ENCODE assay signal across 34 cellular contexts in the genomic region with DNA sequence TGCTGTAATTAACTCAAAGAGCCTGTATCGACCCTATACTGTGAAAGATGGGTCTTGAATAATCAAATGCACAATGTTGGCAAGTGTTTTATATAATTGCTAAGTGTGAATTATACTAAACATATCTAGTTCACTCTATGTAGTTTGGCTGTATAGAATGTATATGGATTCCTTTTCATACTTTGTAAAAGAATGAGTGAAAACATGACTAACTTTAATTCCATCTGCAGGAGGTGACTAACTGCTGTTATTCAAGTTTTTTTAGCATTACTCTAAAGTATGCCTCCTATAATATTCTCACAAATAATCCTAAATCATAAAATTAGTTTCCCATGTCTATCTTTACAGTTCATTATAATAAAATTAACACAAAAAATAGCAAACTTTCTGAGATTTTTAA.
"Had no signal": no experiment of that assay in that cellular context is flagged by ENCODE, and none has a peak within 500 bp of the region (broad histone marks: within the 10 kb centered on the region; RNA-seq: fewer than 3 reads in every experiment).

No MANE protein-coding gene starts in this region.

- H3K4me1 Mint-ChIP-seq: activated B cell treated with CpG ODN at 0.5 μM for 24 hours; activated CD4-positive, alpha-beta T cell treated with anti-CD3 and anti-CD28 coated beads, Interleukin-2, amount 10 ng/mL, durations not matched to agents 24 days and 14 days; activated naive CD4-positive, alpha-beta T cell treated with anti-CD3 and anti-CD28 coated beads, Interleukin-2, amount 10 ng/mL, durations not matched to agents 7 days and 5 days; activated naive CD4-positive, alpha-beta T cell treated with anti-CD3 and anti-CD28 coated beads, Interleukin-2, amount 50 U/mL, for 24 hours; activated naive CD8-positive, alpha-beta T cell treated with anti-CD3 and anti-CD28 coated beads, Interleukin-2, amount 10 ng/mL, durations not matched to agents 7 days and 5 days; activated naive CD8-positive, alpha-beta T cell treated with anti-CD3 and anti-CD28 coated beads, Interleukin-2, amount 50 U/mL, for 24 hours; activated T-helper 17 cell treated with anti-CD3 and anti-CD28 coated beads, Interleukin-2, amount 50 U/mL, for 72 hours; brain had no signal

- H3K27ac Mint-ChIP-seq: activated B cell treated with CpG ODN at 0.5 μM for 24 hours; activated CD4-positive, alpha-beta memory T cell treated with anti-CD3 and anti-CD28 coated beads for 36 hours; activated CD4-positive, alpha-beta T cell treated with anti-CD3 and anti-CD28 coated beads, Interleukin-2, amount 10 ng/mL, durations not matched to agents 24 days and 14 days; activated CD8-positive, alpha-beta T cell treated with anti-CD3 and anti-CD28 coated beads for 36 hours; activated naive CD4-positive, alpha-beta T cell treated with anti-CD3 and anti-CD28 coated beads, Interleukin-2, amount 10 ng/mL, durations not matched to agents 7 days and 5 days; activated naive CD4-positive, alpha-beta T cell treated with anti-CD3 and anti-CD28 coated beads, Interleukin-2, amount 50 U/mL, for 24 hours; activated naive CD8-positive, alpha-beta T cell; activated naive CD8-positive, alpha-beta T cell treated with anti-CD3 and anti-CD28 coated beads, Interleukin-2, amount 10 ng/mL, durations not matched to agents 7 days and 5 days; activated naive CD8-positive, alpha-beta T cell treated with anti-CD3 and anti-CD28 coated beads, Interleukin-2, amount 50 U/mL, for 24 hours; activated T-cell treated with anti-CD3 and anti-CD28 coated beads, Interleukin-2, amount 50 U/mL, for 72 hours; activated T-helper 1 cell treated with anti-CD3 and anti-CD28 coated beads, Interleukin-12 subunit alpha, Interleukin-12 subunit beta, Interleukin-2, Interleukin-4 antibody, amounts not matched to agents 30 ng/mL and 10 ng/mL and 1 ng/mL, durations not matched to agents 14 hours and 24 hours and 36 hours; activated T-helper 17 cell treated with anti-CD3 and anti-CD28 coated beads, Interleukin-2, amount 50 U/mL, for 72 hours; brain; T-helper 1 cell treated with Interleukin-12 subunit alpha and Interleukin-12 subunit beta and Interleukin-4 antibody, amounts not matched to agents 30 μg/mL and 1 μg/mL, for 36 hours; T-helper 2 cell treated with Interferon-gamma antibody and Interleukin-4, amounts not matched to agents 5 μg/mL and 100 μg/mL, for 36 hours had no signal

- FAIRE-seq: TTC549 had no signal

- H3K36me3 ChIP-seq: ascending aorta had no signal

- H3K27me3 Mint-ChIP-seq: activated B cell treated with CpG ODN at 0.5 μM for 24 hours; activated CD4-positive, alpha-beta memory T cell treated with anti-CD3 and anti-CD28 coated beads for 36 hours; activated CD4-positive, alpha-beta T cell treated with anti-CD3 and anti-CD28 coated beads, Interleukin-2, amount 10 ng/mL, durations not matched to agents 24 days and 14 days; activated naive CD4-positive, alpha-beta T cell treated with anti-CD3 and anti-CD28 coated beads, Interleukin-2, amount 10 ng/mL, durations not matched to agents 7 days and 5 days; activated naive CD4-positive, alpha-beta T cell treated with anti-CD3 and anti-CD28 coated beads, Interleukin-2, amount 50 U/mL, for 24 hours; activated naive CD8-positive, alpha-beta T cell; activated naive CD8-positive, alpha-beta T cell treated with anti-CD3 and anti-CD28 coated beads, Interleukin-2, amount 10 ng/mL, durations not matched to agents 7 days and 5 days; activated naive CD8-positive, alpha-beta T cell treated with anti-CD3 and anti-CD28 coated beads, Interleukin-2, amount 50 U/mL, for 24 hours; activated T-helper 17 cell treated with anti-CD3 and anti-CD28 coated beads, Interleukin-2, amount 50 U/mL, for 72 hours; brain had no signal

- H3K27me3 ChIP-seq: ascending aorta had no signal

- H3K36me3 Mint-ChIP-seq: activated CD4-positive, alpha-beta memory T cell treated with anti-CD3 and anti-CD28 coated beads for 36 hours; activated naive CD4-positive, alpha-beta T cell treated with anti-CD3 and anti-CD28 coated beads, Interleukin-2, amount 10 ng/mL, durations not matched to agents 7 days and 5 days; activated naive CD4-positive, alpha-beta T cell treated with anti-CD3 and anti-CD28 coated beads, Interleukin-2, amount 50 U/mL, for 24 hours; activated naive CD8-positive, alpha-beta T cell; activated naive CD8-positive, alpha-beta T cell treated with anti-CD3 and anti-CD28 coated beads, Interleukin-2, amount 10 ng/mL, durations not matched to agents 7 days and 5 days; brain had no signal

- H3K9me3 Mint-ChIP-seq: activated naive CD4-positive, alpha-beta T cell treated with anti-CD3 and anti-CD28 coated beads, Interleukin-2, amount 50 U/mL, for 24 hours had no signal

- H3K27ac ChIP-seq: ascending aorta, VCaP had no signal

- ATAC-seq: activated CD8-positive, alpha-beta T cell treated with anti-CD3 and anti-CD28 coated beads for 36 hours; activated naive CD8-positive, alpha-beta T cell treated with anti-CD3 and anti-CD28 coated beads, Interleukin-2, amount 50 U/mL, for 24 hours; activated T-cell treated with anti-CD3 and anti-CD28 coated beads, Interleukin-2, amount 50 U/mL, for 4 hours; activated T-cell treated with anti-CD3 and anti-CD28 coated beads, Interleukin-2, amount 50 U/mL, for 72 hours; activated T-helper 17 cell treated with anti-CD3 and anti-CD28 coated beads, Interleukin-2, amount 50 U/mL, for 72 hours had no signal

- H3K9me3 ChIP-seq: ascending aorta had no signal

- H3K4me3 ChIP-seq: ascending aorta had no signal

- H3K4me3 Mint-ChIP-seq: activated B cell treated with CpG ODN at 0.5 μM for 24 hours; activated CD4-positive, alpha-beta memory T cell treated with anti-CD3 and anti-CD28 coated beads for 36 hours; activated CD4-positive, alpha-beta T cell treated with anti-CD3 and anti-CD28 coated beads, Interleukin-2, amount 10 ng/mL, durations not matched to agents 24 days and 14 days; activated CD8-positive, alpha-beta T cell treated with anti-CD3 and anti-CD28 coated beads for 36 hours; activated naive CD4-positive, alpha-beta T cell treated with anti-CD3 and anti-CD28 coated beads, Interleukin-2, amount 10 ng/mL, durations not matched to agents 7 days and 5 days; activated naive CD4-positive, alpha-beta T cell treated with anti-CD3 and anti-CD28 coated beads, Interleukin-2, amount 50 U/mL, for 24 hours; activated naive CD8-positive, alpha-beta T cell; activated naive CD8-positive, alpha-beta T cell treated with anti-CD3 and anti-CD28 coated beads, Interleukin-2, amount 10 ng/mL, durations not matched to agents 7 days and 5 days; activated naive CD8-positive, alpha-beta T cell treated with anti-CD3 and anti-CD28 coated beads, Interleukin-2, amount 50 U/mL, for 24 hours; activated T-cell treated with anti-CD3 and anti-CD28 coated beads, Interleukin-2, amount 50 U/mL, for 4 hours; activated T-cell treated with anti-CD3 and anti-CD28 coated beads, Interleukin-2, amount 50 U/mL, for 72 hours; activated T-helper 1 cell treated with anti-CD3 and anti-CD28 coated beads, Interleukin-12 subunit alpha, Interleukin-12 subunit beta, Interleukin-2, Interleukin-4 antibody, amounts not matched to agents 30 ng/mL and 10 ng/mL and 1 ng/mL, durations not matched to agents 14 hours and 24 hours and 36 hours; activated T-helper 17 cell treated with anti-CD3 and anti-CD28 coated beads, Interleukin-2, amount 50 U/mL, for 72 hours; brain; T-helper 1 cell treated with Interleukin-12 subunit alpha and Interleukin-12 subunit beta and Interleukin-4 antibody, amounts not matched to agents 30 μg/mL and 1 μg/mL, for 36 hours; T-helper 2 cell treated with Interferon-gamma antibody and Interleukin-4, amounts not matched to agents 5 μg/mL and 100 μg/mL, for 36 hours had no signal

- H3K4me1 ChIP-seq: ascending aorta had no signal

- DNase-seq: activated B cell treated with CpG ODN at 0.5 μM for 24 hours; activated CD4-positive, alpha-beta memory T cell treated with anti-CD3 and anti-CD28 coated beads for 36 hours; activated CD4-positive, alpha-beta T cell treated with anti-CD3 and anti-CD28 coated beads for 4 hours; activated CD4-positive, alpha-beta T cell treated with anti-CD3 and anti-CD28 coated beads, Interleukin-2, amount 10 ng/mL, durations not matched to agents 24 days and 14 days; activated CD4-positive, alpha-beta T cell treated with anti-CD3 and anti-CD28 coated beads, Interleukin-2, amount 50 U/mL, for 1 hour; activated CD4-positive, alpha-beta T cell treated with anti-CD3 and anti-CD28 coated beads, Interleukin-2, amount 50 U/mL, for 4 hours; activated CD4-positive, CD25-positive, alpha-beta regulatory T cell treated with anti-CD3 and anti-CD28 coated beads, Interleukin-2, amount 50 U/mL, for 72 hours; activated CD8-positive, alpha-beta memory T cell treated with anti-CD3 and anti-CD28 coated beads, Interleukin-2, amount 50 U/mL, for 4 hours; activated CD8-positive, alpha-beta T cell treated with anti-CD3 and anti-CD28 coated beads for 36 hours; activated gamma-delta T cell; activated naive CD4-positive, alpha-beta T cell treated with anti-CD3 and anti-CD28 coated beads, Interleukin-2, amount 10 ng/mL, durations not matched to agents 7 days and 5 days; activated naive CD4-positive, alpha-beta T cell treated with Interleukin-2 at 50 U/mL for 16 hours; activated naive CD8-positive, alpha-beta T cell treated with anti-CD3 and anti-CD28 coated beads, Interleukin-2, amount 10 ng/mL, durations not matched to agents 7 days and 5 days; activated naive CD8-positive, alpha-beta T cell treated with anti-CD3 and anti-CD28 coated beads, Interleukin-2, amount 50 U/mL, for 24 hours; activated T-cell treated with anti-CD3 and anti-CD28 coated beads for 4 hours; activated T-cell treated with anti-CD3 and anti-CD28 coated beads, Interleukin-2, amount 50 U/mL, for 1 hour; activated T-cell treated with anti-CD3 and anti-CD28 coated beads, Interleukin-2, amount 50 U/mL, for 4 hours; activated T-cell treated with anti-CD3 and anti-CD28 coated beads, Interleukin-2, amount 50 U/mL, for 72 hours; amygdala; anterior cingulate cortex; central memory CD4-positive, alpha-beta T cell; T-helper 1 cell; T-helper 2 cell; T-helper 9 cell had no signal
